Comparison of ENCODE assay signal across 1 cellular context in genomic region chr13:41960700-41961697, GRCh38.
A peak's percentile ranks its signal among the peaks of the same experiment; 100 is the strongest.
TF ChIP-seq lines count a peak whose summit lies in the region.

VWA8 (minus strand) TSS chr13:41961109; CDS start chr13:41961015, 94 bp downstream.

TF ChIP-seq in HepG2, 621 proteins besides CTCF, POLR2A, EP300 and RAD21 (continued from another document and continues in another):
- TF ChIP-seq GPBP1L1 (CRISPR knock-in tag; IDR thresholded peaks at IDR 0.05): no peak
- no peak for TF ChIP-seq ZNF333 (CRISPR knock-in tag; IDR thresholded peaks at IDR 0.05; ENCODE audit: borderline replicate concordance)
- TF ChIP-seq SETDB1 (CRISPR knock-in tag; IDR thresholded peaks at IDR 0.05; ENCODE audit: borderline replicate concordance): no peak
- TF ChIP-seq SP4 (CRISPR knock-in tag; IDR thresholded peaks at IDR 0.05): peak; percentile 65
- TF ChIP-seq KAT2B (IDR thresholded peaks at IDR 0.05; ENCODE audit: borderline replicate concordance, low read depth, low read length): no peak
- no peak for TF ChIP-seq CHD2 (IDR thresholded peaks at IDR 0.05; ENCODE audit: low read depth, low read length)
- peak; percentile 65; the same call in 1 of the 2 replicates for TF ChIP-seq ZNF800 (CRISPR knock-in tag; IDR thresholded peaks at IDR 0.05)
- TF ChIP-seq SRY (CRISPR knock-in tag; IDR thresholded peaks at IDR 0.05): no peak
- 0 out of 2 replicates have a peak, but pooled peaks have one; percentile 42 for TF ChIP-seq FIP1L1 (IDR thresholded peaks at IDR 0.05; ENCODE audit: borderline replicate concordance, insufficient read depth, low read depth, low read length)
- TF ChIP-seq ZNF230 (CRISPR knock-in tag; IDR thresholded peaks at IDR 0.05): no peak
- no peak for TF ChIP-seq RFX5 (IDR thresholded peaks at IDR 0.05; ENCODE audit: low read depth, low read length)
- TF ChIP-seq TOPORS (CRISPR knock-in tag; IDR thresholded peaks at IDR 0.05): peak; percentile 59; the same call in 1 of the 2 replicates
- TF ChIP-seq ZNF468 (CRISPR knock-in tag; IDR thresholded peaks at IDR 0.05): no peak; the same call in 1 of the 2 replicates
- 0 out of 2 replicates have a peak, but pooled peaks have one; percentile 65 for TF ChIP-seq THAP8 (CRISPR knock-in tag; IDR thresholded peaks at IDR 0.05; ENCODE audit: borderline replicate concordance)
- peak; percentile 87 for TF ChIP-seq ZSCAN25 (CRISPR knock-in tag; IDR thresholded peaks at IDR 0.05)
- no peak for TF ChIP-seq SATB2 (CRISPR knock-in tag; IDR thresholded peaks at IDR 0.05)
- TF ChIP-seq IRF9 (CRISPR knock-in tag; IDR thresholded peaks at IDR 0.05; ENCODE audit: borderline replicate concordance): peak; percentile 96; the same call in 1 of the 2 replicates
- TF ChIP-seq NR3C1 (CRISPR knock-in tag; IDR thresholded peaks at IDR 0.05): no peak
- TF ChIP-seq ZNF24 (IDR thresholded peaks at IDR 0.05): peak; percentile 27; the same call in 1 of the 2 replicates
- no peak for TF ChIP-seq ZBTB44 (CRISPR knock-in tag; IDR thresholded peaks at IDR 0.05)
- no peak for TF ChIP-seq REXO4 (CRISPR knock-in tag; IDR thresholded peaks at IDR 0.05; ENCODE audit: borderline replicate concordance)
- TF ChIP-seq ZNF660 (CRISPR knock-in tag; IDR thresholded peaks at IDR 0.05; ENCODE audit: borderline replicate concordance, low read depth): no peak
- peak; percentile 37 for TF ChIP-seq AGO2 (optimal IDR thresholded peaks at IDR 0.05; ENCODE audit: low read depth, low read length)
- peak; percentile 60; the same call in 1 of the 2 replicates for TF ChIP-seq REPIN1 (CRISPR knock-in tag; IDR thresholded peaks at IDR 0.05; ENCODE audit: borderline replicate concordance, low read depth)
- TF ChIP-seq ZNF547 (CRISPR knock-in tag; IDR thresholded peaks at IDR 0.05): peak; percentile 84; the same call in 1 of the 2 replicates
- TF ChIP-seq ZNF281 (CRISPR knock-in tag; IDR thresholded peaks at IDR 0.05; ENCODE audit: borderline replicate concordance): 0 out of 2 replicates have a peak, but pooled peaks have one; percentile 12
- TF ChIP-seq ZBTB8A (CRISPR knock-in tag; IDR thresholded peaks at IDR 0.05; ENCODE audit: borderline replicate concordance, low read depth): no peak
- TF ChIP-seq PLSCR1 (CRISPR knock-in tag; IDR thresholded peaks at IDR 0.05; ENCODE audit: borderline replicate concordance): no peak
- TF ChIP-seq ZIK1 (CRISPR knock-in tag; IDR thresholded peaks at IDR 0.05; ENCODE audit: borderline replicate concordance, low read depth): no peak
- no peak; the same call in 1 of the 2 replicates for TF ChIP-seq ZFP90 (CRISPR knock-in tag; IDR thresholded peaks at IDR 0.05; ENCODE audit: borderline replicate concordance)
- no peak for TF ChIP-seq CHD4 (IDR thresholded peaks at IDR 0.05; ENCODE audit: borderline replicate concordance, low read length)
- TF ChIP-seq USF2 (IDR thresholded peaks at IDR 0.05; ENCODE audit: low read depth, low read length): no peak
- peak; percentile 40; the same call in 1 of the 2 replicates for TF ChIP-seq USF2 (CRISPR knock-in tag; IDR thresholded peaks at IDR 0.05; ENCODE audit: borderline replicate concordance)
- TF ChIP-seq HOXA3 (CRISPR knock-in tag; IDR thresholded peaks at IDR 0.05): peak; percentile 88
- TF ChIP-seq FOXP1 (IDR thresholded peaks at IDR 0.05): no peak
- no peak for TF ChIP-seq FOXP1 (CRISPR knock-in tag; IDR thresholded peaks at IDR 0.05)
- TF ChIP-seq JUN (CRISPR knock-in tag; IDR thresholded peaks at IDR 0.05): no peak
- TF ChIP-seq NR1H2 (CRISPR knock-in tag; IDR thresholded peaks at IDR 0.05; ENCODE audit: borderline replicate concordance, low read depth): no peak
- TF ChIP-seq ZNF574 (CRISPR knock-in tag; IDR thresholded peaks at IDR 0.05): peak; percentile 95
- TF ChIP-seq HINFP (CRISPR knock-in tag; IDR thresholded peaks at IDR 0.05; ENCODE audit: low read depth): 0 out of 2 replicates have a peak, but pooled peaks have one; percentile 17
- no peak for TF ChIP-seq ZNF329 (CRISPR knock-in tag; IDR thresholded peaks at IDR 0.05; ENCODE audit: low read depth)
- TF ChIP-seq KDM1A (CRISPR knock-in tag; IDR thresholded peaks at IDR 0.05): no peak
- peak; percentile 83; the same call in 1 of the 2 replicates for TF ChIP-seq ZNF367 (CRISPR knock-in tag; IDR thresholded peaks at IDR 0.05; ENCODE audit: borderline replicate concordance)
- no peak for TF ChIP-seq ARNTL (CRISPR knock-in tag; IDR thresholded peaks at IDR 0.05)
- TF ChIP-seq THYN1 (CRISPR knock-in tag; IDR thresholded peaks at IDR 0.05; ENCODE audit: borderline replicate concordance, low read depth): peak; percentile 80; the same call in 1 of the 2 replicates
- 0 out of 2 replicates have a peak, but pooled peaks have one; percentile 47 for TF ChIP-seq ESRRA (CRISPR knock-in tag; IDR thresholded peaks at IDR 0.05; ENCODE audit: low read depth)
- peak; percentile 81 for TF ChIP-seq ISL2 (CRISPR knock-in tag; IDR thresholded peaks at IDR 0.05)
- TF ChIP-seq SMC3 (IDR thresholded peaks at IDR 0.05; ENCODE audit: low read length): no peak
- TF ChIP-seq ZBTB20 (CRISPR knock-in tag; IDR thresholded peaks at IDR 0.05; ENCODE audit: borderline replicate concordance, low read depth): no peak
- peak; percentile 93 for TF ChIP-seq TAF1 (CRISPR knock-in tag; IDR thresholded peaks at IDR 0.05)
- TF ChIP-seq PPARG (CRISPR knock-in tag; conservative IDR thresholded peaks at IDR 0.05): no peak; the same call in 1 of the 2 replicates
